7 cellular contexts compared by ENCODE assay signal in the genomic region with DNA sequence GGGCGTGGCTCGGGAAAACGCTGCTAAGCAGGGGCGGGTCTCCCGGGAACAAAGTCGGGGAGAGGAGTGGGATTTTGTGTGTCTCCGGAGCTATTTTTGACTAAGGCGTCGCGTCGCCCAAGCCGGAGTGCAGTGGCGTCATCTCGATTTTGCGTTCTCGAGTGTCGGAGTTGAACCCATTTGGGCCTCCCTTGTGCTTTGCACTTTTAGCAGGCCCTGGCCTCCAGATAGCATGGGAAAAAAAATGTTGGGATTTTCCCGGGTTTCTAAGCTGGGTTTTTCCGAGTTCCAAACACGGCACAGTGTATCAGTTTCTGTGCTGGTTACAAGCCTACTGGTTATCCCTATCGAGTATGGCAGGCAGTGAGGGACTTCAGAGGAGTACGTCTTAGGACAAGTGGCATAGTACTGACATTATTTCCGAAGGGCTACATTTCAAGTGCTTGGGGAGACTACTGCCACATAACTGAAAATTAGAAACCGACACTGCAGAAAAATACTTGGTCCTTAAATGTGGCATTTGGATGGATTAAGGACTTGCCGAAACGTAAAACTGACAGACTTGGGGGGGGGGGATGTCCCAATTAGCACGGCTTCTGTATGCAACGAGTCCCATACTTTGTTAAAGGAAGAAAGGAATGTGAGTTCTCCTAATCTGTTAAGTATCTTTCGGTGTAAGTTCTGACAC.
DNase-seq lines count a peak whose midpoint lies in the region; ATAC-seq and TF ChIP-seq lines count a peak whose summit lies in the region.

No MANE protein-coding gene starts in this region.

- peaks cover 54% of the 10 kb centered on the region for H3K4me1 Mint-ChIP-seq in activated B cell treated with CpG ODN at 0.5 μM for 24 hours

- peak overlapping the region; percentile 88 for H3K4me3 Mint-ChIP-seq in activated B cell treated with CpG ODN at 0.5 μM for 24 hours

- H3K36me3 Mint-ChIP-seq in activated B cell treated with CpG ODN at 0.5 μM for 24 hours (ENCODE audit: low read depth), result peaks cover 39% of the 10 kb centered on the region

- ATAC-seq in GM18519 (IDR thresholded peaks at IDR 0.05; ENCODE audit: low FRiP score, unreplicated experiment) (peak; percentile 13), HG02885 (IDR thresholded peaks at IDR 0.05; ENCODE audit: poor library complexity, unreplicated experiment) (peak; percentile 17), activated B cell treated with CpG ODN at 0.5 μM for 24 hours (ENCODE audit: low read depth) (peak; percentile 8), lung (ENCODE audit: insufficient read depth, low FRiP score) (peak; percentile 1)

- 1% methylated on average over 29 of the region's 29 CpGs for WGBS in lung, 2 donors

- H3K4me1 ChIP-seq in lung (ENCODE audit: control insufficient read depth in 2 of 2, insufficient read depth in 2 of 2, low read length in 2 of 2), result peaks cover 2 to 9% of the 10 kb centered on the region in 2 donors

- H3K9me3 ChIP-seq in lung (ENCODE audit: control insufficient read depth in 2 of 2, insufficient read depth in 1 of 2, low read length in 1 of 2), result no peaks in the 10 kb centered on the region

- H3K27ac ChIP-seq in coronary artery (peak overlapping the region; percentile 81 to 93), lung (ENCODE audit: low read depth in 1 of 2, low read length in 1 of 2) (peak overlapping the region; percentile 88 to 98)

- intact Hi-C loops in activated B cell treated with CpG ODN at 0.5 μM for 24 hours (cut with micrococcal nuclease), result loop anchor here (1.0 to 2.0 kb wide), 5 partner anchors 124 to 1716 kb away; a partner anchor contains a TSS

- DNase-seq in NCI-H2081 treated with DMSO at 0.1 percent for 48 hours (lab: John Stamatoyannopoulos, UW) (peak; percentile 64), activated B cell treated with CpG ODN at 0.5 μM for 24 hours (peak; percentile 53), coronary artery (ENCODE audit: low spot score) (peak; percentile 86), lung (ENCODE audit: low spot score) (peak; percentile 67)
- peak; percentile 32 for DNase-seq in stimulated activated CD8-positive, alpha-beta memory T cell treated with anti-CD3 and anti-CD28 coated beads, Interleukin-12 subunit alpha, Interleukin-12 subunit beta, amount 100 ng/mL, for 1 hour (ENCODE audit: low read depth)

- H3K4me3 ChIP-seq in coronary artery, result peak overlapping the region; percentile 86
- peak overlapping the region; percentile 65 for H3K4me3 ChIP-seq in lung

- no peaks in the 10 kb centered on the region for H3K9me3 Mint-ChIP-seq in activated B cell treated with CpG ODN at 0.5 μM for 24 hours

- no peaks in the 10 kb centered on the region for H3K36me3 ChIP-seq in lung (ENCODE audit: control insufficient read depth in 2 of 2, insufficient read depth in 2 of 2, low read length in 2 of 2)

- H3K27me3 ChIP-seq in lung (ENCODE audit: control insufficient read depth, insufficient read depth), result no peaks in the 10 kb centered on the region

- peak overlapping the region; percentile 99 for H3K27ac Mint-ChIP-seq in activated B cell treated with CpG ODN at 0.5 μM for 24 hours

- TF ChIP-seq CTCF in activated B cell treated with CpG ODN at 0.5 μM for 24 hours (IDR thresholded peaks at IDR 0.05), result no peak
- TF ChIP-seq CTCF in coronary artery (IDR thresholded peaks at IDR 0.05), result no peak
- TF ChIP-seq CTCF in lung (IDR thresholded peaks at IDR 0.05; ENCODE audit: control extremely low read depth, extremely low read depth), result no peak

- CTCF ChIA-PET in activated B cell treated with CpG ODN at 0.5 μM for 24 hours (lab: Charles Lee), result interaction anchor here (1.3 to 5.9 kb wide), 5 partner anchors 15 to 53 kb away, joined by 4 to 31 read pairs (median 8); a partner anchor contains a TSS

- POLR2A ChIA-PET in activated B cell treated with CpG ODN at 0.5 μM for 24 hours (lab: Charles Lee), result interaction anchor here (0.6 to 10.1 kb wide), 76 partner anchors 8 to 1984 kb away, joined by 3 to 1682 read pairs (median 10); a partner anchor contains a TSS

- H3K27me3 Mint-ChIP-seq in activated B cell treated with CpG ODN at 0.5 μM for 24 hours, result no peaks in the 10 kb centered on the region

Comparison
In these comparisons a context has a peak if more than half of its experiments do, and no peak if none do; other contexts are left out.
1. Peak in every context shown above with its lines: DNase-seq, ATAC-seq, H3K4me3 ChIP-seq and H3K27ac ChIP-seq.
2. DNase-seq: peak in every context shown above with its lines; median percentile 86 in coronary artery; 67 in lung; 64 in NCI-H2081 treated with DMSO at 0.1 percent for 48 hours; 53 in activated B cell treated with CpG ODN at 0.5 μM for 24 hours; 32 in stimulated activated CD8-positive, alpha-beta memory T cell treated with anti-CD3 and anti-CD28 coated beads, Interleukin-12 subunit alpha, Interleukin-12 subunit beta, amount 100 ng/mL, for 1 hour.